ENCODE assay signal across 25 cellular contexts in genomic region chr7:37918526-37918925, GRCh38. TPM values are rescaled to one million over a fixed set of nuclear protein-coding genes. Genes with fewer than 3 reads are reported as not detected.
A peak's percentile ranks its signal among the peaks of the same experiment; 100 is the strongest.
DNase-seq lines count a peak whose midpoint lies in the region; ATAC-seq, FAIRE-seq and TF ChIP-seq lines count a peak whose summit lies in the region.
"Had no signal": no experiment of that assay in that cellular context is flagged by ENCODE, and none has a peak within 500 bp of the region (broad histone marks: within the 10 kb centered on the region; RNA-seq: fewer than 3 reads in every experiment).

No MANE protein-coding gene starts in this region.

- H3K4me1 ChIP-seq in cardiac muscle cell (ENCODE audit: low read depth) (peaks cover 12% of the 10 kb centered on the region), uterus (no peaks in the 10 kb centered on the region)

- TF ChIP-seq POLR2A in NB4 (IDR thresholded peaks at IDR 0.05; ENCODE audit: extremely low read depth, insufficient read length) (no peak), uterus (IDR thresholded peaks at IDR 0.05) (no peak)

- in situ Hi-C loops in brain microvascular endothelial cell (cut with HindIII; ENCODE audit: low pct_ligation_motif_present, low sequenced_read_pairs), result no loop called here

- DNase-seq in cardiac muscle cell (ENCODE audit: low read depth in 1 of 2, low spot score in 1 of 2) (no peak), Right ventricle myocardium inferior (ENCODE audit: missing footprints) (no peak), NB4 (ENCODE audit: low read depth) (peak; percentile 44), brain microvascular endothelial cell (no peak), uterus (no peak), GM19239 (ENCODE audit: insufficient read length, low spot score) (no peak)
- DNase-seq in stimulated activated CD4-positive, alpha-beta T cell treated with anti-CD3 and anti-CD28 coated beads, Interleukin-2, amount 100 ng/mL, for 24 hours, result no peak
- DNase-seq: GF-D8; Karpas-422; left lung; NCI-H1417 treated with DMSO at 0.1 percent for 48 hours; NCI-H2227 treated with DMSO at 0.1 percent for 48 hours; NCI-H82; SK-N-SH; spleen; stimulated activated CD8-positive, alpha-beta memory T cell treated with anti-CD3 and anti-CD28 coated beads, Interleukin-4, amount 100 ng/mL, for 48 hours; T1000 had no signal

- H3K36me3 ChIP-seq in cardiac muscle cell, result no peaks in the 10 kb centered on the region
- H3K36me3 ChIP-seq in brain microvascular endothelial cell (replicated peaks), result no peaks in the 10 kb centered on the region
- H3K36me3 ChIP-seq in uterus, result no peaks in the 10 kb centered on the region
- H3K36me3 ChIP-seq: left lung, spleen had no signal

- FAIRE-seq in GM19239 (lab: Jason Lieb, UNC), result no peak
- FAIRE-seq: A549, RCC 7860 had no signal

- H3K9me3 ChIP-seq in cardiac muscle cell (ENCODE audit: low read depth) (no peaks in the 10 kb centered on the region), uterus (no peaks in the 10 kb centered on the region)
- H3K9me3 ChIP-seq: A549, left lung, SK-N-SH, spleen had no signal

- H3K4me3 ChIP-seq in cardiac muscle cell, result no peak overlapping the region
- H3K4me3 ChIP-seq in NB4 (ENCODE audit: low read depth, low read length), result no peak overlapping the region
- H3K4me3 ChIP-seq in brain microvascular endothelial cell (ENCODE audit: low read depth, low read length), result no peak overlapping the region
- H3K4me3 ChIP-seq in uterus, result no peak overlapping the region
- H3K4me3 ChIP-seq: A549, left lung, spleen had no signal

- no peak for ATAC-seq in Right ventricle myocardium inferior
- ATAC-seq in GM21447 (IDR thresholded peaks at IDR 0.05; ENCODE audit: unreplicated experiment), result no peak
- ATAC-seq: A549, esophagus mucosa, left lung had no signal

- intact Hi-C loops in Right ventricle myocardium inferior (cut with DNase I) (loop anchor here (5.0 to 10.0 kb wide), 4 partner anchors 86 to 304 kb away; partner anchors contain the start of gene STARD3NL), uterus (cut with DNase I; ENCODE audit: low total_unique reads) (no loop called here)

- H3K27ac ChIP-seq in cardiac muscle cell (no peak overlapping the region), brain microvascular endothelial cell (no peak overlapping the region), uterus (peak overlapping the region; percentile 94 to 97)
- H3K27ac ChIP-seq: C4-2B, left lung, spleen had no signal

- H3K27me3 ChIP-seq in cardiac muscle cell (peaks cover 61% of the 10 kb centered on the region), brain microvascular endothelial cell (replicated peaks) (no peaks in the 10 kb centered on the region), uterus (no peaks in the 10 kb centered on the region)

- peak; percentile 6 for TF ChIP-seq CTCF in cardiac muscle cell (IDR thresholded peaks at IDR 0.05; ENCODE audit: low read depth, low read length)
- TF ChIP-seq CTCF in NB4 (IDR thresholded peaks at IDR 0.05; ENCODE audit: low read depth, low read length), result peak; percentile 23
- TF ChIP-seq CTCF in brain microvascular endothelial cell (IDR thresholded peaks at IDR 0.05; ENCODE audit: low read depth, low read length, missing control alignments), result peak; percentile 30
- TF ChIP-seq CTCF in uterus (IDR thresholded peaks at IDR 0.05), result no peak

RNA-seq across cellular contexts. Expression of gene SFRP4, which starts 1.9 kb away (rescaled TPM):
- total RNA-seq in cardiac muscle cell (4.6 and 4.7 TPM in 2 replicates), Right ventricle myocardium inferior (0.32 TPM), uterus (100 to 1,000 TPM in 1 of 4 donors, 10 to 100 TPM in 3; 17.4 to 107 (median 73.2) TPM)
- 7.5 and 8.6 TPM in 2 replicates for polyA plus RNA-seq in cardiac muscle cell
- total RNA-seq: esophagus mucosa, mononuclear cell, neural crest cell, pulmonary artery endothelial cell had no signal
- polyA plus RNA-seq: SK-N-SH had no signal

RNA-seq across cellular contexts. Expression of gene EPDR1, which starts 1.9 kb away (rescaled TPM):
- 51.9 and 78.6 TPM in 2 replicates for total RNA-seq in cardiac muscle cell
- polyA plus RNA-seq in cardiac muscle cell, result 42.7 and 44.2 TPM in 2 replicates
- 55.1 TPM for total RNA-seq in Right ventricle myocardium inferior
- total RNA-seq in uterus, result 10 to 100 TPM; 14.4 to 30.4 (median 24.1) TPM

Comparison
In these comparisons a context has a peak if more than half of its experiments do, and no peak if none do; other contexts are left out.
1. H3K27ac ChIP-seq: peak in uterus (2 of 2); none in cardiac muscle cell (single experiment) and brain microvascular endothelial cell (single experiment).
2. CTCF ChIP-seq: peak in cardiac muscle cell (single experiment), NB4 (single experiment) and brain microvascular endothelial cell (single experiment); none in uterus (0 of 4).